17 cellular contexts compared by ENCODE assay signal in genomic region chr13:33764716-33765115, GRCh38.
"Had no signal": no experiment of that assay in that cellular context is flagged by ENCODE, and none has a peak within 500 bp of the region (broad histone marks: within the 10 kb centered on the region; RNA-seq: fewer than 3 reads in every experiment).

No MANE protein-coding gene starts in this region.

- H3K27me3 ChIP-seq: esophagus squamous epithelium had no signal

- H3K36me3 ChIP-seq: esophagus squamous epithelium, thoracic aorta had no signal

- H3K4me3 ChIP-seq: esophagus squamous epithelium, thoracic aorta had no signal

- DNase-seq: activated CD4-positive, alpha-beta T cell treated with anti-CD3 and anti-CD28 coated beads for 4 hours; activated CD8-positive, alpha-beta T cell treated with anti-CD3 and anti-CD28 coated beads for 36 hours; activated effector memory CD4-positive, alpha-beta T cell treated with anti-CD3 and anti-CD28 coated beads, Interleukin-2, amount 50 U/mL, for 16 hours; activated T-cell treated with anti-CD3 and anti-CD28 coated beads, Interleukin-2, amount 50 U/mL, for 4 hours; caudate nucleus; esophagus squamous epithelium; kidney glomerular epithelial cell; left ventricle myocardium superior; mesenchymal stem cell; natural killer cell; posterior cingulate gyrus; retina had no signal

- ATAC-seq: activated CD8-positive, alpha-beta T cell treated with anti-CD3 and anti-CD28 coated beads for 36 hours; activated naive CD4-positive, alpha-beta T cell treated with anti-CD3 and anti-CD28 coated beads, Interleukin-2, amount 50 U/mL, for 72 hours; activated T-cell treated with anti-CD3 and anti-CD28 coated beads, Interleukin-2, amount 50 U/mL, for 4 hours; left ventricle myocardium superior; natural killer cell; stimulated activated effector memory CD8-positive, alpha-beta T cell treated with anti-CD3 and anti-CD28 coated beads, Interleukin-12 subunit alpha, Interleukin-12 subunit beta, amount 100 ng/mL, for 72 hours had no signal

- FAIRE-seq: colon, endometrium had no signal
